In the genomic region with DNA sequence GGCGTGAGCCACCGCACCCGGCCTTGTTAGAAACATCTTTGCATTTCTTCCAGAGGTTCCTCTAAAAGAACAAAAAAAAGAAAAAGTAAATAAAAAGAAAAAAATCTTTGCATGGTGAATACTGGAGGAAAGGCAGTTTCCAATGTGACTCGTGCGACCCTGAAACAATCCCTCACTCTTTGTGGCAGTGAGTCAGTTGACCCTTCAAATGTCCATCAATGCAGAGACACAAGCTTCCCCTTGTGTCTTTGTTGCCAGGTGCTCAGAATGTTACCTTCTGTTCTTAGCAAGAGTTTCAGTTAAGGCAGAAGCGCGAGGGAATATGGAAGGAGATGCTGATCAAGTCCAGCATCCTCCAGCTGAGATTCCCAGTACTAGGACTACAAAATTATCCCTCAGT, we compare ENCODE assay signal across 16 cellular contexts. TPM values are rescaled to one million over a fixed set of nuclear protein-coding genes. Genes with fewer than 3 reads are reported as not detected.
DNase-seq lines count a peak whose midpoint lies in the region; ATAC-seq and TF ChIP-seq lines count a peak whose summit lies in the region.
"Had no signal": no experiment of that assay in that cellular context is flagged by ENCODE, and none has a peak within 500 bp of the region (broad histone marks: within the 10 kb centered on the region; RNA-seq: fewer than 3 reads in every experiment).

No MANE protein-coding gene starts in this region.

- DNase-seq in mammary epithelial cell (peak; percentile 68), breast epithelium (ENCODE audit: low spot score in 2 of 2) (no peak), PC-3 (peak; percentile 64), renal cortical epithelial cell (ENCODE audit: low read depth) (peak; percentile 36), NCI-H1092 (lab: John Stamatoyannopoulos, UW) (no peak), NCI-H2227 (lab: John Stamatoyannopoulos, UW; ENCODE audit: unreplicated experiment) (no peak), amniotic stem cell (lab: John Stamatoyannopoulos, UW) (no peak)
- DNase-seq: Calu3; CD8-positive, alpha-beta T cell; DMS79 treated with DMSO at 0.1 percent for 48 hours; H9 had no signal

- BruUV-seq in mammary epithelial cell (replicated peaks; lab: Mats Ljungman, UMichigan), result no TSS peak
- BruUV-seq in PC-3 (replicated peaks; lab: Mats Ljungman, UMichigan), result no TSS peak

- H3K27ac ChIP-seq in mammary epithelial cell (ENCODE audit: insufficient read depth, low read depth, low read length) (no peak overlapping the region), breast epithelium (no peak overlapping the region), PC-3 (ENCODE audit: low read length) (peak overlapping the region; percentile 69; the same call in 1 of the 2 replicates)
- H3K27ac ChIP-seq: 22Rv1, BLaER1 had no signal

- H3K4me1 Mint-ChIP-seq in brain, result peaks cover 57% of the 10 kb centered on the region

- H3K4me1 ChIP-seq in mammary epithelial cell (ENCODE audit: insufficient read depth, low read length) (peaks cover 17% of the 10 kb centered on the region), breast epithelium (peaks cover 0 to 2% of the 10 kb centered on the region in 2 donors), PC-3 (ENCODE audit: insufficient read depth, low read length) (peaks cover 15% of the 10 kb centered on the region)

- H3K36me3 Mint-ChIP-seq in brain, result peaks cover 57% of the 10 kb centered on the region
- H3K36me3 Mint-ChIP-seq: CD14-positive monocyte; CD8-positive, alpha-beta T cell had no signal

- in situ Hi-C loops in mammary epithelial cell (cut with MboI; ENCODE audit: low sequenced_read_pairs in 2 of 2), result no loop called here

- no peak for TF ChIP-seq POLR2A in breast epithelium (IDR thresholded peaks at IDR 0.05)

- H3K79me2 ChIP-seq in mammary epithelial cell (ENCODE audit: insufficient read depth, low read length), result no peaks in the 10 kb centered on the region
- no peaks in the 10 kb centered on the region for H3K79me2 ChIP-seq in PC-3 (ENCODE audit: low read length)

- no peak for TF ChIP-seq CTCF in mammary epithelial cell (conservative IDR thresholded peaks at IDR 0.05 in 1 of 2, IDR thresholded peaks at IDR 0.05 in 1 of 2; ENCODE audit: extremely low read depth in 1 of 2, insufficient read depth in 1 of 2, low read depth in 1 of 2, low read length in 2 of 2)
- TF ChIP-seq CTCF in breast epithelium (IDR thresholded peaks at IDR 0.05), result no peak
- TF ChIP-seq CTCF in PC-3 (conservative IDR thresholded peaks at IDR 0.05; ENCODE audit: low read depth, low read length), result no peak
- TF ChIP-seq CTCF in brain (conservative IDR thresholded peaks at IDR 0.05), result no peak

- H3K9me3 Mint-ChIP-seq in brain, result no peaks in the 10 kb centered on the region
- H3K9me3 Mint-ChIP-seq: CD8-positive, alpha-beta T cell; H9 had no signal

- peak overlapping the region in 1 of 5 experiments; percentile 15 for H3K4me3 Mint-ChIP-seq in brain
- H3K4me3 Mint-ChIP-seq: CD14-positive monocyte; CD8-positive, alpha-beta T cell; H9 had no signal

- H3K9ac ChIP-seq in mammary epithelial cell (ENCODE audit: insufficient read depth, low read length) (no peak overlapping the region), PC-3 (ENCODE audit: low read length) (no peak overlapping the region)
- H3K9ac ChIP-seq: BLaER1 had no signal

- no peaks in the 10 kb centered on the region for H3K27me3 Mint-ChIP-seq in brain

- H3K9me3 ChIP-seq in mammary epithelial cell (replicated peaks; ENCODE audit: insufficient read depth, low read length) (no peaks in the 10 kb centered on the region), breast epithelium (no peaks in the 10 kb centered on the region), PC-3 (ENCODE audit: low read length) (no peaks in the 10 kb centered on the region)
- H3K9me3 ChIP-seq: BLaER1 had no signal

- H2AFZ ChIP-seq in mammary epithelial cell (ENCODE audit: low read depth, low read length) (no peak overlapping the region), PC-3 (ENCODE audit: low read length) (no peak overlapping the region)

- H3K27ac Mint-ChIP-seq in brain, result peak overlapping the region in 3 of 5 experiments; percentile 17 to 81 (median 48)
- H3K27ac Mint-ChIP-seq: CD14-positive monocyte; CD8-positive, alpha-beta T cell; H9 had no signal

- 0 out of 2 replicates have a peak, but pooled peaks have one; percentile 6 for ATAC-seq in PC-3
- ATAC-seq: CD8-positive, alpha-beta T cell; HepG2 had no signal

- 92% methylated on average over 5 of the region's 7 CpGs for WGBS in mammary epithelial cell (ENCODE audit: low coverage, missing lambda C conversion rate)

- no peaks in the 10 kb centered on the region for H3K36me3 ChIP-seq in mammary epithelial cell (ENCODE audit: insufficient read depth, low read length)
- no peaks in the 10 kb centered on the region for H3K36me3 ChIP-seq in breast epithelium
- no peaks in the 10 kb centered on the region for H3K36me3 ChIP-seq in PC-3 (ENCODE audit: low read depth, low read length)
- H3K36me3 ChIP-seq: BLaER1 had no signal

- H3K4me2 ChIP-seq in mammary epithelial cell (ENCODE audit: insufficient read depth, low read depth, low read length) (no peak overlapping the region), PC-3 (ENCODE audit: low read length) (no peak overlapping the region; the same call in 1 of the 2 replicates)
- H3K4me2 ChIP-seq: BLaER1 had no signal

- H3K9me2 ChIP-seq in PC-3 (replicated peaks; ENCODE audit: low read length), result no peaks in the 10 kb centered on the region

- H4K20me1 ChIP-seq in mammary epithelial cell (ENCODE audit: insufficient read depth, low read length), result no peaks in the 10 kb centered on the region
- H4K20me1 ChIP-seq in PC-3 (ENCODE audit: low read length), result no peaks in the 10 kb centered on the region
- H4K20me1 ChIP-seq: BLaER1 had no signal

- H3K27me3 ChIP-seq in mammary epithelial cell (ENCODE audit: insufficient read depth, low read length) (no peaks in the 10 kb centered on the region), breast epithelium (peaks cover 0 to 11% of the 10 kb centered on the region in 2 donors), PC-3 (ENCODE audit: low read length) (peaks cover 14% of the 10 kb centered on the region; the same call in 1 of the 2 replicates)
- H3K27me3 ChIP-seq: BLaER1 had no signal

- POLR2A ChIA-PET in PC-3 (lab: Charles Lee; ENCODE audit: unreplicated experiment), result interaction anchor here (0.6 kb wide), 1 partner anchor 1473 kb away, joined by 7 read pairs; no protein-coding TSS in a partner anchor

- H3K4me3 ChIP-seq in mammary epithelial cell (replicated peaks in 1 of 3; ENCODE audit: insufficient read depth in 1 of 3, low read depth in 2 of 3, low read length in 3 of 3) (no peak overlapping the region), breast epithelium (no peak overlapping the region), PC-3 (ENCODE audit: low read length) (no peak overlapping the region)
- H3K4me3 ChIP-seq: BLaER1 had no signal

- dilution Hi-C loops in mammary epithelial cell (cut with HindIII; ENCODE audit: low sequenced_read_pairs), result loop anchor here (5.0 kb wide), 1 partner anchor 56 kb away; no protein-coding TSS in a partner anchor

- intact Hi-C loops in mammary epithelial cell (cut with micrococcal nuclease), result no loop called here
- intact Hi-C loops in breast epithelium (cut with DNase I; ENCODE audit: low total_unique reads), result no loop called here
- intact Hi-C loops in PC-3 (cut with micrococcal nuclease), result no loop called here

- CTCF ChIA-PET in mammary epithelial cell (lab: Charles Lee; ENCODE audit: low non-redundant PET) (no interaction called here), PC-3 (lab: Charles Lee) (no interaction called here)

- no peaks in the 10 kb centered on the region for H3F3A ChIP-seq in PC-3 (ENCODE audit: low read length, unreplicated experiment)

RNA-seq across cellular contexts. Expression of a gene that starts 16.4 kb away (rescaled TPM):
- under 1 TPM in 1 of 2 donors, not detected in 1; 0.17 TPM for total RNA-seq in mammary epithelial cell
- polyA plus RNA-seq in mammary epithelial cell, result 0.23 TPM
- 1.2 TPM for polyA minus RNA-seq in mammary epithelial cell
- 1 to 10 TPM in 2 of 3 donors, not detected in 1; 2.6 to 7.3 TPM for total RNA-seq in breast epithelium
- 1.7 and 2.4 TPM in 2 replicates for total RNA-seq in PC-3 (2014; rRNA removed)
- 50.9 TPM for polyA plus RNA-seq in brain (ENCODE audit: insufficient read depth, low read depth, low replicate concordance)
- not detected in 2 replicates for total RNA-seq in renal cortical epithelial cell
- total RNA-seq: CD8-positive, alpha-beta T cell had no signal
- polyA plus RNA-seq: CD14-positive monocyte had no signal

Comparison
In these comparisons a context has a peak if more than half of its experiments do, and no peak if none do; other contexts are left out.
1. DNase-seq: peak in mammary epithelial cell (single experiment), PC-3 (single experiment) and renal cortical epithelial cell (single experiment); none in breast epithelium (0 of 2), NCI-H1092 (single experiment), NCI-H2227 (single experiment) and amniotic stem cell (single experiment).